ENCODE assay signal across 17 cellular contexts in the genomic region with DNA sequence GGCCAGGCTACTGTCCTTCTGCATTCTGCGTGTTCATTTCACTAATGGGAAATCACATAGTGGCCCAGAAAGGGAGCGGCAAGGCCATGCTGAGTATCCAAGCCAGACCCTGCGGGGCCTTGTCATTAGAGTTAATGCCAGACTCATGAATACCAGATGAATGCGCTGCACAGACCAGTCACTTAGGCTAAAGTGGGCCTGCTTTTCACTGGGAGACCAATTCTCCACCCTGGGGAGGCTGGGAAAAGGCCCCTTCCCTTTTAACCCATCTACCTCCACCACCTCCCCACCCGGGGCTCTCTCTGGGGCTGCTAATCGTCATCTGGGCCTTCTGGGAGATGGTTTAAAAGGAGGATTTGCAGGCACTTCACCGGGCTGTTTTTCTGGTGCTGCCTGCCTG. TPM values are rescaled to one million over a fixed set of nuclear protein-coding genes. Genes with fewer than 3 reads are reported as not detected.
"Had no signal": no experiment of that assay in that cellular context is flagged by ENCODE, and none has a peak within 500 bp of the region (broad histone marks: within the 10 kb centered on the region; RNA-seq: fewer than 3 reads in every experiment).

No MANE protein-coding gene starts in this region.

- H3K4me1 Mint-ChIP-seq: naive thymus-derived CD4-positive, alpha-beta T cell had no signal

- DNase-seq: effector memory CD8-positive, alpha-beta T cell; esophagus squamous epithelium; foreskin fibroblast; heart left ventricle; hippocampal formation; left colon; naive thymus-derived CD4-positive, alpha-beta T cell; nephron progenitor cell; psoas muscle; stimulated activated naive CD4-positive, alpha-beta T cell; stomach; substantia nigra; transverse colon had no signal

- H3K27ac Mint-ChIP-seq: dendritic cell treated with granulocyte-macrophage colony-stimulating factor and Interleukin-4, amounts not matched to agents 40 ng/mL and 50 ng/mL, for 4 days; effector memory CD8-positive, alpha-beta T cell; naive thymus-derived CD4-positive, alpha-beta T cell; nephron progenitor cell had no signal

- FAIRE-seq: colon had no signal

- H3K9me3 Mint-ChIP-seq: dendritic cell treated with granulocyte-macrophage colony-stimulating factor and Interleukin-4, amounts not matched to agents 40 ng/mL and 50 ng/mL, for 4 days; effector memory CD8-positive, alpha-beta T cell; naive thymus-derived CD4-positive, alpha-beta T cell; nephron progenitor cell had no signal

- H3K36me3 Mint-ChIP-seq: naive thymus-derived CD4-positive, alpha-beta T cell had no signal

- H3K4me3 Mint-ChIP-seq: dendritic cell treated with granulocyte-macrophage colony-stimulating factor and Interleukin-4, amounts not matched to agents 40 ng/mL and 50 ng/mL, for 4 days; effector memory CD8-positive, alpha-beta T cell; naive thymus-derived CD4-positive, alpha-beta T cell; nephron progenitor cell had no signal

RNA-seq across cellular contexts. Expression of a gene that starts 17.1 kb away (rescaled TPM):
- total RNA-seq: epithelial cell of proximal tubule; lung microvascular endothelial cell; naive thymus-derived CD4-positive, alpha-beta T cell had no signal
- polyA plus RNA-seq: naive thymus-derived CD4-positive, alpha-beta T cell had no signal
